1 cellular context compared by ENCODE assay signal in genomic region chr4:26048962-26049361, GRCh38.
TF ChIP-seq lines count a peak whose summit lies in the region.

No MANE protein-coding gene starts in this region.

TF ChIP-seq in GM23338, 12 proteins besides CTCF, POLR2A, EP300 and RAD21 (continued from another document):
- TF ChIP-seq ZNF462 (CRISPR knock-in tag; IDR thresholded peaks at IDR 0.05) (no peak), ETS1 (IDR thresholded peaks at IDR 0.05) (no peak), STAT1 (IDR thresholded peaks at IDR 0.05; ENCODE audit: unreplicated experiment) (no peak), ZNF331 (CRISPR knock-in tag; IDR thresholded peaks at IDR 0.05; ENCODE audit: low read depth) (no peak), REST (IDR thresholded peaks at IDR 0.05; ENCODE audit: unreplicated experiment) (no peak), CREB1 (CRISPR knock-in tag; IDR thresholded peaks at IDR 0.05; ENCODE audit: low read depth) (no peak), JUNB (IDR thresholded peaks at IDR 0.05; ENCODE audit: unreplicated experiment) (no peak)
TF ChIP-seq in GM23338: peak in this region for 0.
